Comparison of ENCODE assay signal across 27 cellular contexts in genomic region chr1:19084206-19084738, GRCh38.
"Had no signal": no experiment of that assay in that cellular context is flagged by ENCODE, and none has a peak within 500 bp of the region (broad histone marks: within the 10 kb centered on the region; RNA-seq: fewer than 3 reads in every experiment).

No MANE protein-coding gene starts in this region.

- H3K36me3 ChIP-seq: breast epithelium, uterus had no signal

- H3K27ac ChIP-seq: tibial nerve, uterus had no signal

- H3K27ac Mint-ChIP-seq: activated naive CD8-positive, alpha-beta T cell treated with anti-CD3 and anti-CD28 coated beads, Interleukin-2, amount 50 U/mL, for 24 hours; nephron had no signal

- H3K9me3 Mint-ChIP-seq: activated naive CD8-positive, alpha-beta T cell treated with anti-CD3 and anti-CD28 coated beads, Interleukin-2, amount 50 U/mL, for 24 hours; central memory CD8-positive, alpha-beta T cell; nephron had no signal

- ATAC-seq: activated naive CD8-positive, alpha-beta T cell treated with anti-CD3 and anti-CD28 coated beads, Interleukin-2, amount 50 U/mL, for 24 hours; gastrocnemius medialis; left ventricle myocardium superior; mucosa of descending colon; psoas muscle had no signal

- H3K27me3 Mint-ChIP-seq: activated naive CD8-positive, alpha-beta T cell treated with anti-CD3 and anti-CD28 coated beads, Interleukin-2, amount 50 U/mL, for 24 hours; central memory CD8-positive, alpha-beta T cell had no signal

- H3K4me1 Mint-ChIP-seq: central memory CD8-positive, alpha-beta T cell had no signal

- H3K4me3 ChIP-seq: breast epithelium, gastrocnemius medialis, mucosa of descending colon, psoas muscle, smooth muscle cell, suprapubic skin, tibial nerve, uterus had no signal

- H3K4me1 ChIP-seq: breast epithelium, tibial nerve, uterus had no signal

- H3K4me3 Mint-ChIP-seq: activated naive CD8-positive, alpha-beta T cell treated with anti-CD3 and anti-CD28 coated beads, Interleukin-2, amount 50 U/mL, for 24 hours; central memory CD8-positive, alpha-beta T cell; nephron had no signal

- H3K9me3 ChIP-seq: breast epithelium, gastrocnemius medialis, mucosa of descending colon, psoas muscle, suprapubic skin, tibial nerve, uterus had no signal

- DNase-seq: activated CD4-positive, alpha-beta T cell treated with anti-CD3 and anti-CD28 coated beads for 4 hours; activated CD4-positive, alpha-beta T cell treated with anti-CD3 and anti-CD28 coated beads, Interleukin-2, amount 50 U/mL, for 48 hours; activated CD8-positive, alpha-beta memory T cell treated with anti-CD3 and anti-CD28 coated beads for 24 hours; activated gamma-delta T cell; activated naive CD4-positive, alpha-beta T cell treated with anti-CD3 and anti-CD28 coated beads, Interleukin-2, amount 50 U/mL, for 16 hours; activated naive CD8-positive, alpha-beta T cell treated with anti-CD3 and anti-CD28 coated beads, Interleukin-2, amount 50 U/mL, for 24 hours; amygdala; dermis blood vessel endothelial cell; effector CD4-positive, alpha-beta T cell; erythroblast; gastrocnemius medialis; glutamatergic neuron; left ventricle myocardium superior; mucosa of descending colon; psoas muscle; stimulated activated CD4-positive, alpha-beta T cell treated with anti-CD3 and anti-CD28 coated beads, Interleukin-1b, Interleukin-23, amount 100 ng/mL, for 48 hours; stimulated activated CD4-positive, alpha-beta T cell treated with anti-CD3 and anti-CD28 coated beads, Interleukin-4, amount 100 ng/mL, for 4 hours; stimulated activated CD8-positive, alpha-beta memory T cell treated with anti-CD3 and anti-CD28 coated beads, Interleukin-4, amount 100 ng/mL, for 48 hours; stimulated activated naive CD4-positive, alpha-beta T cell; T-helper 1 cell; uterus had no signal

- H3K27me3 ChIP-seq: breast epithelium, gastrocnemius medialis, suprapubic skin, tibial nerve, uterus had no signal
